Comparison of ENCODE assay signal across 10 cellular contexts in the genomic region with DNA sequence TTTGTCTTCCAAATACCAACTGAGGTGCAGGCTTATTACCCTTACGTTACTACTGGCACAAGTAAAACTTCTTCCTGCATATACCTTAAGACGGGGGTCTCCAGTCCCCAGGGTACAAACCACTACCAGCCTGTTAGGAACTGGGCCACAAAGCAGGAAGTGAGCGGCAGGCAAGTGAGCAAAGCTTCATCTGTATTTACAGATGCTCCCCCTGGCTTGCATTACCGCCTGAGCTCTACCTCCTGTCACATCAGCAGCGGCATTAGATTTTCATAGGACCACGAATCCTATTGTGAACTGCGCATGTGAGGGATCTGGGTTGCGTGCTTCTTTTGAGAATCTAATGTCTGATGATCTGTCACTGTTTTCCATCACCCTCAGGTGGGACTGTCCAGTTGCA.
DNase-seq lines count a peak whose midpoint lies in the region; ATAC-seq, FAIRE-seq and TF ChIP-seq lines count a peak whose summit lies in the region.
"Had no signal": no experiment of that assay in that cellular context is flagged by ENCODE, and none has a peak within 500 bp of the region (broad histone marks: within the 10 kb centered on the region; RNA-seq: fewer than 3 reads in every experiment).

No MANE protein-coding gene starts in this region.

- no peaks in the 10 kb centered on the region for H3K9me3 ChIP-seq in small intestine (ENCODE audit: control insufficient read depth, low read depth)

- H3K27ac Mint-ChIP-seq in progenitor cell of endocrine pancreas, result peak overlapping the region; percentile 59

- no peaks in the 10 kb centered on the region for H3K27me3 Mint-ChIP-seq in progenitor cell of endocrine pancreas

- peaks cover 0 to 8% of the 10 kb centered on the region in 2 donors for H3K4me1 ChIP-seq in small intestine (ENCODE audit: control insufficient read depth in 2 of 2, insufficient read depth in 1 of 2, low read depth in 1 of 2, low read length in 1 of 2)

- 77 to 89% (median 88%) methylated on average over 8 of the region's 8 CpGs for WGBS in small intestine, 3 donors

- DNase-seq in OCI-M1 (lab: John Stamatoyannopoulos, UW), result peak; percentile 7
- DNase-seq in activated naive CD4-positive, alpha-beta T cell treated with Interleukin-2 at 50 U/mL for 16 hours, result peak; percentile 37
- no peak for DNase-seq in progenitor cell of endocrine pancreas (ENCODE audit: low spot score, unreplicated experiment)
- no peak for DNase-seq in effector CD4-positive, alpha-beta T cell
- DNase-seq in small intestine, result no peak
- no peak for DNase-seq in HEK293T (ENCODE audit: extremely low spot score)
- DNase-seq: dermis blood vessel endothelial cell had no signal

- H3K9me3 Mint-ChIP-seq in progenitor cell of endocrine pancreas (ENCODE audit: low read depth), result no peaks in the 10 kb centered on the region

- peaks cover 11% of the 10 kb centered on the region for H3K4me1 Mint-ChIP-seq in progenitor cell of endocrine pancreas (ENCODE audit: low read depth)

- POLR2A ChIA-PET in HEK293T (lab: Yijun Ruan, JAX), result no interaction called here

- TF ChIP-seq POLR2A in GM18505 (IDR thresholded peaks at IDR 0.05; ENCODE audit: borderline replicate concordance, extremely low read depth, insufficient read depth, insufficient read length), result no peak

- no peak for FAIRE-seq in small intestine (lab: Jason Lieb, UNC)
- FAIRE-seq: HTR-8/SVneo had no signal

- H3K4me3 ChIP-seq in GM12875 (ENCODE audit: low read depth, low read length), result no peak overlapping the region
- no peak overlapping the region for H3K4me3 ChIP-seq in small intestine (ENCODE audit: low read depth in 1 of 2, low read length in 2 of 2)

- no peaks in the 10 kb centered on the region for H3K36me3 ChIP-seq in small intestine (ENCODE audit: control insufficient read depth in 2 of 2, insufficient read depth in 2 of 2, low read length in 2 of 2)

- no peak for ATAC-seq in GM18505 (IDR thresholded peaks at IDR 0.05; ENCODE audit: unreplicated experiment)

- H3K36me3 Mint-ChIP-seq in progenitor cell of endocrine pancreas (ENCODE audit: insufficient read depth), result peaks cover 2% of the 10 kb centered on the region

- CTCF ChIA-PET in HEK293T (lab: Yijun Ruan, JAX), result interaction anchor here (0.6 to 1.3 kb wide), 3 partner anchors 29 to 429 kb away, joined by 3 to 4 read pairs (median 3); no protein-coding TSS in a partner anchor

- TF ChIP-seq CTCF in GM12875 (IDR thresholded peaks at IDR 0.05; ENCODE audit: borderline replicate concordance, insufficient read depth, low read depth, low read length), result 0 out of 2 replicates have a peak, but pooled peaks have one; percentile 32
- peak; percentile 8 for TF ChIP-seq CTCF in progenitor cell of endocrine pancreas (IDR thresholded peaks at IDR 0.05; ENCODE audit: unreplicated experiment)

- H3K4me3 Mint-ChIP-seq in progenitor cell of endocrine pancreas (ENCODE audit: low read depth), result no peak overlapping the region

- no peaks in the 10 kb centered on the region for H3K27me3 ChIP-seq in small intestine (ENCODE audit: control insufficient read depth in 2 of 2, insufficient read depth in 2 of 2, low read length in 2 of 2)

- peak overlapping the region in 1 of 2 donors; percentile 15 for H3K27ac ChIP-seq in small intestine (ENCODE audit: low read depth in 1 of 2, low read length in 1 of 2)

TF ChIP-seq in HEK293T, 16 proteins besides CTCF, POLR2A, EP300 and RAD21:
- no peak for TF ChIP-seq ARNT (IDR thresholded peaks at IDR 0.05)
- no peak for TF ChIP-seq L3MBTL2 (conservative IDR thresholded peaks at IDR 0.05)
- no peak for TF ChIP-seq FOXK2 (IDR thresholded peaks at IDR 0.05)
- TF ChIP-seq HDGF (IDR thresholded peaks at IDR 0.05; ENCODE audit: borderline replicate concordance), result no peak
- no peak for TF ChIP-seq CTBP1 (IDR thresholded peaks at IDR 0.05; ENCODE audit: borderline replicate concordance)
- TF ChIP-seq BHLHE40 (IDR thresholded peaks at IDR 0.05; ENCODE audit: borderline replicate concordance), result no peak
- TF ChIP-seq FOXA1 (IDR thresholded peaks at IDR 0.05), result no peak
- TF ChIP-seq, protein P1, sequence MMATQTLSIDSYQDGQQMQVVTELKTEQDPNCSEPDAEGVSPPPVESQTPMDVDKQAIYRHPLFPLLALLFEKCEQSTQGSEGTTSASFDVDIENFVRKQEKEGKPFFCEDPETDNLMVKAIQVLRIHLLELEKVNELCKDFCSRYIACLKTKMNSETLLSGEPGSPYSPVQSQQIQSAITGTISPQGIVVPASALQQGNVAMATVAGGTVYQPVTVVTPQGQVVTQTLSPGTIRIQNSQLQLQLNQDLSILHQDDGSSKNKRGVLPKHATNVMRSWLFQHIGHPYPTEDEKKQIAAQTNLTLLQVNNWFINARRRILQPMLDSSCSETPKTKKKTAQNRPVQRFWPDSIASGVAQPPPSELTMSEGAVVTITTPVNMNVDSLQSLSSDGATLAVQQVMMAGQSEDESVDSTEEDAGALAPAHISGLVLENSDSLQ (IDR thresholded peaks at IDR 0.05), result no peak
- TF ChIP-seq SP1 (IDR thresholded peaks at IDR 0.05), result no peak
- TF ChIP-seq ZNF384 (IDR thresholded peaks at IDR 0.05), result no peak
- no peak for TF ChIP-seq TARDBP (IDR thresholded peaks at IDR 0.05)
- no peak for TF ChIP-seq FOXM1 (IDR thresholded peaks at IDR 0.05; ENCODE audit: borderline replicate concordance)
- no peak for TF ChIP-seq LEF1 (IDR thresholded peaks at IDR 0.05; ENCODE audit: borderline replicate concordance)
- TF ChIP-seq NFRKB (IDR thresholded peaks at IDR 0.05), result no peak

Comparison
In these comparisons a context has a peak if more than half of its experiments do, and no peak if none do; other contexts are left out.
1. DNase-seq: peak in OCI-M1 (single experiment) and activated naive CD4-positive, alpha-beta T cell treated with Interleukin-2 at 50 U/mL for 16 hours (single experiment); none in progenitor cell of endocrine pancreas (single experiment), effector CD4-positive, alpha-beta T cell (single experiment), small intestine (single experiment) and HEK293T (single experiment).